In genomic region chr10:87503892-87504291, GRCh38 we compare ENCODE assay signal across 1 cellular context.
TF ChIP-seq lines count a peak whose summit lies in the region.

No MANE protein-coding gene starts in this region.

TF ChIP-seq in HepG2, 621 proteins besides CTCF, POLR2A, EP300 and RAD21 (continued from another document):
- 0 out of 2 replicates have a peak, but pooled peaks have one; percentile 22 for TF ChIP-seq AHDC1 (CRISPR knock-in tag; IDR thresholded peaks at IDR 0.05; ENCODE audit: borderline replicate concordance)
- TF ChIP-seq CREBL2 (CRISPR knock-in tag; IDR thresholded peaks at IDR 0.05; ENCODE audit: borderline replicate concordance): no peak
- TF ChIP-seq MLX (CRISPR knock-in tag; IDR thresholded peaks at IDR 0.05): no peak
